ENCODE assay signal across 13 cellular contexts in genomic region chr5:162248107-162248713, GRCh38.
DNase-seq lines count a peak whose midpoint lies in the region; ATAC-seq and TF ChIP-seq lines count a peak whose summit lies in the region.
"Had no signal": no experiment of that assay in that cellular context is flagged by ENCODE, and none has a peak within 500 bp of the region (broad histone marks: within the 10 kb centered on the region; RNA-seq: fewer than 3 reads in every experiment).

No MANE protein-coding gene starts in this region.

- H3K27ac ChIP-seq in uterus: no peak overlapping the region
- H3K27ac ChIP-seq: HL-60, right lobe of liver had no signal

- no peaks in the 10 kb centered on the region for H3K9me3 ChIP-seq in uterus
- H3K9me3 ChIP-seq: right lobe of liver had no signal

- no peaks in the 10 kb centered on the region for H3K36me3 Mint-ChIP-seq in endothelial cell (ENCODE audit: low read depth, unreplicated experiment)
- H3K36me3 Mint-ChIP-seq: CD8-positive, alpha-beta memory T cell; stimulated activated effector memory CD8-positive, alpha-beta T cell treated with anti-CD3 and anti-CD28 coated beads, Interleukin-12 subunit alpha, Interleukin-12 subunit beta, amount 100 ng/mL, for 72 hours had no signal

- H3K4me3 ChIP-seq in AG10803 (ENCODE audit: low read length) (no peak overlapping the region), uterus (no peak overlapping the region)
- H3K4me3 ChIP-seq: right lobe of liver had no signal

- TF ChIP-seq POLR2A in uterus (IDR thresholded peaks at IDR 0.05): no peak

- H3K27me3 ChIP-seq in uterus: no peaks in the 10 kb centered on the region
- H3K27me3 ChIP-seq: right lobe of liver had no signal

- no peak for DNase-seq in AG10803 (ENCODE audit: low read depth)
- DNase-seq in NAMALWA (ENCODE audit: low spot score): peak; percentile 27
- DNase-seq in endothelial cell (ENCODE audit: low spot score): peak; percentile 7
- no peak for DNase-seq in NCI-H2107 (lab: John Stamatoyannopoulos, UW)
- no peak for DNase-seq in Ammon's horn (ENCODE audit: low spot score)
- no peak for DNase-seq in uterus
- no peak for DNase-seq in activated CD4-positive, alpha-beta T cell treated with anti-CD3 and anti-CD28 coated beads for 1 hour
- DNase-seq: activated CD8-positive, alpha-beta memory T cell treated with anti-CD3 and anti-CD28 coated beads, Interleukin-2, amount 50 U/mL, for 48 hours; CD8-positive, alpha-beta memory T cell; right lobe of liver had no signal

- ATAC-seq in GM21360 (IDR thresholded peaks at IDR 0.05; ENCODE audit: unreplicated experiment): peak; percentile 67
- ATAC-seq: stimulated activated effector memory CD8-positive, alpha-beta T cell treated with anti-CD3 and anti-CD28 coated beads, Interleukin-12 subunit alpha, Interleukin-12 subunit beta, amount 100 ng/mL, for 72 hours had no signal

- no peaks in the 10 kb centered on the region for H3K4me1 Mint-ChIP-seq in endothelial cell (ENCODE audit: unreplicated experiment)
- H3K4me1 Mint-ChIP-seq: CD8-positive, alpha-beta memory T cell; stimulated activated effector memory CD8-positive, alpha-beta T cell treated with anti-CD3 and anti-CD28 coated beads, Interleukin-12 subunit alpha, Interleukin-12 subunit beta, amount 100 ng/mL, for 72 hours had no signal

- H3K4me1 ChIP-seq in uterus: no peaks in the 10 kb centered on the region
- H3K4me1 ChIP-seq: right lobe of liver had no signal

- no peaks in the 10 kb centered on the region for H3K9me3 Mint-ChIP-seq in endothelial cell (ENCODE audit: unreplicated experiment)

- no peak overlapping the region for H3K27ac Mint-ChIP-seq in endothelial cell (ENCODE audit: unreplicated experiment)
- H3K27ac Mint-ChIP-seq: CD8-positive, alpha-beta memory T cell; stimulated activated effector memory CD8-positive, alpha-beta T cell treated with anti-CD3 and anti-CD28 coated beads, Interleukin-12 subunit alpha, Interleukin-12 subunit beta, amount 100 ng/mL, for 72 hours had no signal

- TF ChIP-seq CTCF in AG10803 (conservative IDR thresholded peaks at IDR 0.05; ENCODE audit: low read length) (0 out of 2 replicates have a peak, but pooled peaks have one; percentile 8), endothelial cell (IDR thresholded peaks at IDR 0.05; ENCODE audit: unreplicated experiment) (peak; percentile 46), uterus (IDR thresholded peaks at IDR 0.05) (no peak)

- intact Hi-C loops in uterus (cut with DNase I; ENCODE audit: low total_unique reads): no loop called here

- no peaks in the 10 kb centered on the region for H3K36me3 ChIP-seq in uterus
- H3K36me3 ChIP-seq: right lobe of liver had no signal

- H3K27me3 Mint-ChIP-seq in endothelial cell (ENCODE audit: unreplicated experiment): no peaks in the 10 kb centered on the region
- H3K27me3 Mint-ChIP-seq: CD8-positive, alpha-beta memory T cell had no signal

- H3K4me3 Mint-ChIP-seq in endothelial cell (ENCODE audit: unreplicated experiment): no peak overlapping the region
- H3K4me3 Mint-ChIP-seq: CD8-positive, alpha-beta memory T cell; stimulated activated effector memory CD8-positive, alpha-beta T cell treated with anti-CD3 and anti-CD28 coated beads, Interleukin-12 subunit alpha, Interleukin-12 subunit beta, amount 100 ng/mL, for 72 hours had no signal

Comparison
In these comparisons a context has a peak if more than half of its experiments do, and no peak if none do; other contexts are left out.
1. DNase-seq: peak in NAMALWA (single experiment) and endothelial cell (single experiment); none in AG10803 (single experiment), NCI-H2107 (single experiment), Ammon's horn (single experiment), uterus (0 of 2) and activated CD4-positive, alpha-beta T cell treated with anti-CD3 and anti-CD28 coated beads for 1 hour (single experiment).
2. CTCF ChIP-seq: peak in AG10803 (single experiment) and endothelial cell (single experiment); none in uterus (0 of 4).